22 cellular contexts compared by ENCODE assay signal in the genomic region with DNA sequence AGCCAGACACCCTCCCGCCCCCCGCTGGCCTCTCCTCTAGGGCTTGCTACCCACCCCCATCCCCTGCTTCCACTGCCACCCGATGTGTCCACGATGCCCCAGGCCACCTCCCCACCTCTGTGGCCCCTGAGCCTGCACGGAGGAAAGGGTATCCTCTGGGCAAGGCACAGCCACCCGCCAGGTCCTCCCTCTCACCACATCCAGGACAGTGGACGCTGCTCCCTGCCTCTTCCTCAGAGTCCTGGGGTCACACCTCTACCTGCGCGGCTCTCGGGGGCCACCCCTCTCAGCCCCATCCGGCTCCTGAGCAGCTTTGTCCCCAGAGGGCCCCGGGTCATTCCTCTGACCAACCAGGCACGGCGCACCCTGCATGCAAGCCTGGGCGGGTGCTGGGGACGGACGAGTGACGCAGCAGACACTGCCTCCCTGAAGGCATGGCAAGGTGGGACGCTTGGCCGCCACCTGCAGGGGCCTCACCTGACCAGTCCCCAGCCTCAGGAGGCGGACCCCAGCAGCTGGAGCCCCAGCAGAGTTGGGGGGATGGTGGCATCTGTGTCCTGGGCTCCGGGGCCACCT. TPM values are rescaled to one million over a fixed set of nuclear protein-coding genes. Genes with fewer than 3 reads are reported as not detected.
DNase-seq lines count a peak whose midpoint lies in the region; ATAC-seq, FAIRE-seq and TF ChIP-seq lines count a peak whose summit lies in the region.
"Had no signal": no experiment of that assay in that cellular context is flagged by ENCODE, and none has a peak within 500 bp of the region (broad histone marks: within the 10 kb centered on the region; RNA-seq: fewer than 3 reads in every experiment).

No MANE protein-coding gene starts in this region.

- no peaks in the 10 kb centered on the region for H3K79me1 ChIP-seq in neuronal stem cell (ENCODE audit: low read depth, low read length)

- no peak overlapping the region for H2BK12ac ChIP-seq in neuronal stem cell (ENCODE audit: low read length)

- H2AK5ac ChIP-seq in neuronal stem cell (ENCODE audit: low read depth, low read length): no peak overlapping the region

- no peak overlapping the region for H2BK15ac ChIP-seq in neuronal stem cell (ENCODE audit: low read length)

- WGBS in neuronal stem cell (ENCODE audit: extremely low coverage in 2 of 2, insufficient read length in 2 of 2, insufficient replicate concordance in 1 of 2), 2 donors: no CpG with 5 or more reads among the region's 22 CpGs

- no peak overlapping the region for H3K27ac ChIP-seq in neuronal stem cell (replicated peaks; ENCODE audit: low read length)
- H3K27ac ChIP-seq: GM23248 had no signal

- H3K4ac ChIP-seq in neuronal stem cell (ENCODE audit: low read length): no peak overlapping the region

- H2BK120ac ChIP-seq in neuronal stem cell (ENCODE audit: low read depth, low read length): no peak overlapping the region

- DNase-seq in D721Med (ENCODE audit: insufficient read length, low spot score): peak; percentile 5
- DNase-seq in H7: peak; percentile 57
- no peak for DNase-seq in neuronal stem cell (ENCODE audit: low spot score)
- no peak for DNase-seq in NCI-H526 (lab: John Stamatoyannopoulos, UW)
- no peak for DNase-seq in central memory CD4-positive, alpha-beta T cell
- no peak for DNase-seq in COLO668 (lab: John Stamatoyannopoulos, UW; ENCODE audit: unreplicated experiment)
- DNase-seq: ACHN; BE2C; Calu3; CD4-positive, alpha-beta memory T cell; DMS 273 treated with DMSO at 0.1 percent for 48 hours; DMS53; DND-41; EL; GM23248; KG1 had no signal

- no peak overlapping the region for H4K91ac ChIP-seq in neuronal stem cell (ENCODE audit: low read depth, low read length, poor library complexity)

- H3K36me3 ChIP-seq in H7 (replicated peaks; ENCODE audit: control insufficient read depth, insufficient read depth, low read length) (peaks cover 2% of the 10 kb centered on the region), neuronal stem cell (replicated peaks in 1 of 2; ENCODE audit: control insufficient read depth in 2 of 2, insufficient read depth in 2 of 2, low read length in 2 of 2) (peaks cover 5 to 62% of the 10 kb centered on the region in 2 donors)

- no peak overlapping the region for H3K14ac ChIP-seq in neuronal stem cell (ENCODE audit: low read length)

- no peak overlapping the region for H3K9ac ChIP-seq in neuronal stem cell (ENCODE audit: low read depth, low read length, poor library complexity)
- H3K9ac ChIP-seq: GM23248 had no signal

- no peak overlapping the region for H3K4me2 ChIP-seq in neuronal stem cell (ENCODE audit: insufficient read depth, low read length, poor library complexity, severe bottlenecking)

- peak overlapping the region; percentile 55 for H3K23ac ChIP-seq in neuronal stem cell (ENCODE audit: low read depth, low read length, poor library complexity)

- no peaks in the 10 kb centered on the region for H3K9me3 ChIP-seq in neuronal stem cell (replicated peaks in 1 of 2; ENCODE audit: control insufficient read depth in 2 of 2, insufficient read depth in 1 of 2, low read depth in 1 of 2, low read length in 2 of 2)
- H3K9me3 ChIP-seq: BE2C had no signal

- TF ChIP-seq CTCF in D721Med (IDR thresholded peaks at IDR 0.05; ENCODE audit: insufficient read depth, missing control alignments): no peak

- H3K4me1 ChIP-seq in neuronal stem cell (ENCODE audit: control insufficient read depth in 2 of 2, insufficient read depth in 1 of 2, low read depth in 1 of 2, low read length in 2 of 2): no peaks in the 10 kb centered on the region
- H3K4me1 ChIP-seq: BE2C had no signal

- ATAC-seq in HG03457 (IDR thresholded peaks at IDR 0.05; ENCODE audit: unreplicated experiment): no peak

- H3K4me3 ChIP-seq in H7 (ENCODE audit: insufficient read depth, low read depth, low read length) (no peak overlapping the region), neuronal stem cell (ENCODE audit: low read length in 2 of 2) (no peak overlapping the region)
- H3K4me3 ChIP-seq: GM23248 had no signal

- no peaks in the 10 kb centered on the region for H3K27me3 ChIP-seq in H7 (ENCODE audit: control insufficient read depth, insufficient read depth, low read length)
- no peaks in the 10 kb centered on the region for H3K27me3 ChIP-seq in neuronal stem cell (ENCODE audit: control insufficient read depth in 3 of 3, insufficient read depth in 3 of 3, low read depth in 1 of 3, low read length in 3 of 3)
- H3K27me3 ChIP-seq: BE2C had no signal

- no peak overlapping the region for H3K18ac ChIP-seq in neuronal stem cell (ENCODE audit: low read length)

- no peak overlapping the region for H2AFZ ChIP-seq in neuronal stem cell (ENCODE audit: low read length)
- H2AFZ ChIP-seq: GM23248 had no signal

- H2BK5ac ChIP-seq in neuronal stem cell (ENCODE audit: low read length): no peak overlapping the region

- FAIRE-seq in D721Med (lab: Jason Lieb, UNC): no peak
- FAIRE-seq: A204.1, GM12891, GM19239, H54 had no signal

- H4K8ac ChIP-seq in neuronal stem cell (ENCODE audit: low read depth, low read length): no peak overlapping the region

RNA-seq across cellular contexts. Expression of gene FLYWCH1, which starts 24.8 kb away (rescaled TPM):
- total RNA-seq in H7 (2014; rRNA removed; shearing (Covaris generic)): 22.7 and 33.5 TPM in 2 replicates
- 8.3 TPM for polyA plus RNA-seq in neuronal stem cell (2013, experiment 1 of 2)
- polyA plus RNA-seq in neuronal stem cell (2013, experiment 2 of 2): 8.3 TPM

RNA-seq across cellular contexts. Expression of gene KREMEN2, which starts 27.6 kb away (rescaled TPM):
- 17.6 and 20.9 TPM in 2 replicates for total RNA-seq in H7 (2014; rRNA removed; shearing (Covaris generic))
- 3.8 TPM for polyA plus RNA-seq in neuronal stem cell (2013, experiment 1 of 2)
- 3.9 TPM for polyA plus RNA-seq in neuronal stem cell (2013, experiment 2 of 2)
- total RNA-seq: Calu3; CD4-positive, alpha-beta memory T cell; GM23248 had no signal
- polyA plus RNA-seq: CD14-positive monocyte; CD4-positive, alpha-beta memory T cell; GM23248 had no signal

RNA-seq across cellular contexts. Expression of gene PAQR4, which starts 32.6 kb away (rescaled TPM):
- 62.6 and 65.6 TPM in 2 replicates for total RNA-seq in H7 (2014; rRNA removed; shearing (Covaris generic))
- 17.5 TPM for polyA plus RNA-seq in neuronal stem cell (2013, experiment 1 of 2)
- 16.7 TPM for polyA plus RNA-seq in neuronal stem cell (2013, experiment 2 of 2)

RNA-seq across cellular contexts. Expression of gene PKMYT1, which starts 43.7 kb away (rescaled TPM):
- total RNA-seq in H7 (2014; rRNA removed; shearing (Covaris generic)): 85.4 and 94.0 TPM in 2 replicates
- polyA plus RNA-seq in neuronal stem cell (2013, experiment 1 of 2): 28.8 TPM
- 28.3 TPM for polyA plus RNA-seq in neuronal stem cell (2013, experiment 2 of 2)
- polyA plus RNA-seq: CD4-positive, alpha-beta memory T cell had no signal

RNA-seq across cellular contexts. Expression of gene FLYWCH2, which starts 53.5 kb away (rescaled TPM):
- total RNA-seq in H7 (2014; rRNA removed; shearing (Covaris generic)): 55.2 and 94.1 TPM in 2 replicates
- 25.5 TPM for polyA plus RNA-seq in neuronal stem cell (2013, experiment 1 of 2)
- 24.0 TPM for polyA plus RNA-seq in neuronal stem cell (2013, experiment 2 of 2)

Comparison
In these comparisons a context has a peak if more than half of its experiments do, and no peak if none do; other contexts are left out.
1. DNase-seq: peak in D721Med (single experiment) and H7 (single experiment); none in neuronal stem cell (single experiment), NCI-H526 (0 of 2), central memory CD4-positive, alpha-beta T cell (single experiment) and COLO668 (single experiment).